18 cellular contexts compared by ENCODE assay signal in genomic region chr1:112304612-112305011, GRCh38.
"Had no signal": no experiment of that assay in that cellular context is flagged by ENCODE, and none has a peak within 500 bp of the region (broad histone marks: within the 10 kb centered on the region; RNA-seq: fewer than 3 reads in every experiment).

No MANE protein-coding gene starts in this region.

- H3K4me3 ChIP-seq: coronary artery, hepatocyte, left ventricle myocardium inferior, lower lobe of right lung, pancreas, suprapubic skin, thyroid gland had no signal

- FAIRE-seq: kidney, pancreas had no signal

- H3K4me2 ChIP-seq: hepatocyte had no signal

- H3K9me3 ChIP-seq: lower lobe of right lung, pancreas, suprapubic skin, thyroid gland had no signal

- H3K27me3 ChIP-seq: pancreas, suprapubic skin, thyroid gland had no signal

- DNase-seq: effector CD4-positive, alpha-beta T cell; foreskin melanocyte; head of caudate nucleus; kidney; left cardiac atrium; left ventricle myocardium inferior; lower lobe of right lung; natural killer cell; occipital lobe; pancreas; right cardiac atrium; stimulated activated CD4-positive, alpha-beta T cell treated with anti-CD3 and anti-CD28 coated beads, Interleukin-15, amount 100 ng/mL, for 24 hours; stimulated activated CD4-positive, alpha-beta T cell treated with anti-CD3 and anti-CD28 coated beads, Interleukin-1b, Interleukin-23, amount 100 ng/mL, for 48 hours; stimulated activated CD4-positive, alpha-beta T cell treated with anti-CD3 and anti-CD28 coated beads, Interleukin-4, amount 100 ng/mL, for 24 hours; thyroid gland had no signal

- H2AFZ ChIP-seq: hepatocyte had no signal

- H3K36me3 ChIP-seq: left ventricle myocardium inferior, lower lobe of right lung, pancreas, suprapubic skin, thyroid gland had no signal

- H3K4me1 ChIP-seq: left ventricle myocardium inferior, pancreas, suprapubic skin had no signal

- H3K79me2 ChIP-seq: hepatocyte had no signal

- H3K27ac ChIP-seq: coronary artery, hepatocyte, left ventricle myocardium inferior, lower lobe of right lung, pancreas, suprapubic skin had no signal
